17 cellular contexts compared by ENCODE assay signal in the genomic region with DNA sequence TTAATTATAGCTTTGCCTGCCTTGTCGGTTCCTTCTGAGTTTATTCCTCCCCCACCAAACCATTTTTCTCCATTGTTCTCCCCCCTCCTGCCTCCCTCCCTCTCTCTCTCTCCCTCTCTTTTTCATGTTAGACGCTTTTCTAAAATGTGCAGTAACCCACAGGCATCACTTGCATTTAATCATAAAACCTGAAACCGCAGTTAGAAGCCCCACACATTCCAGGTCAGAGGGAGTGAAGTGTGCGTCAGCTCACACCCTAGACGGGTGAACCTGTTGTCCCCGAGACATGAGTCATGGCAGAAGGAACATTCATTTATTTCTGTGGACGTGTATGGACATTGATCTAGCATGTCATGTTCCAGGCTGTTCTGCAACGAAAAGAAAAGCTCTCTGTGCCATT. TPM values are rescaled to one million over a fixed set of nuclear protein-coding genes. Genes with fewer than 3 reads are reported as not detected.
A peak's percentile ranks its signal among the peaks of the same experiment; 100 is the strongest.
DNase-seq lines count a peak whose midpoint lies in the region; ATAC-seq, FAIRE-seq and TF ChIP-seq lines count a peak whose summit lies in the region.
"Had no signal": no experiment of that assay in that cellular context is flagged by ENCODE, and none has a peak within 500 bp of the region (broad histone marks: within the 10 kb centered on the region; RNA-seq: fewer than 3 reads in every experiment).

No MANE protein-coding gene starts in this region.

- H3K4me1 ChIP-seq in mucosa of descending colon (ENCODE audit: low read depth) (no peaks in the 10 kb centered on the region), pancreas (no peaks in the 10 kb centered on the region)

- peaks cover 12% of the 10 kb centered on the region for H3K9me3 ChIP-seq in mucosa of descending colon
- peaks cover 0 to 3% (median 0%) of the 10 kb centered on the region in 4 donors for H3K9me3 ChIP-seq in pancreas

- 33 to 36% methylated on average over 8 of the region's 8 CpGs for WGBS in pancreas, 2 donors

- no peak overlapping the region for H3K4me3 ChIP-seq in cardiac fibroblast (replicated peaks in 1 of 2; ENCODE audit: low read depth in 2 of 2, low read length in 2 of 2)
- H3K4me3 ChIP-seq in mucosa of descending colon = no peak overlapping the region
- H3K4me3 ChIP-seq in pancreas = no peak overlapping the region
- H3K4me3 ChIP-seq: thoracic aorta had no signal

- DNase-seq in Caki2 (ENCODE audit: low read depth) = peak; percentile 6
- peak; percentile 77 for DNase-seq in HT1080 (ENCODE audit: low read depth)
- DNase-seq in cardiac fibroblast (ENCODE audit: low read depth in 2 of 2) = peak; percentile 17 to 65
- no peak for DNase-seq in mucosa of descending colon
- no peak for DNase-seq in effector CD8-positive, alpha-beta T cell (lab: John Stamatoyannopoulos, UW)
- no peak for DNase-seq in CD1c-positive myeloid dendritic cell (ENCODE audit: extremely low spot score)
- no peak for DNase-seq in pancreas
- DNase-seq: activated CD4-positive, CD25-positive, alpha-beta regulatory T cell treated with anti-CD3 and anti-CD28 coated beads, Interleukin-2, amount 50 U/mL, for 72 hours; activated naive CD8-positive, alpha-beta T cell treated with anti-CD3 and anti-CD28 coated beads, Interleukin-2, amount 50 U/mL, for 24 hours; foreskin melanocyte; immature natural killer cell; NCI-H1092 treated with DMSO at 0.1 percent for 48 hours; T-cell had no signal

- TF ChIP-seq CTCF in cardiac fibroblast (IDR thresholded peaks at IDR 0.05; ENCODE audit: low read depth, low read length) = no peak
- TF ChIP-seq CTCF in mucosa of descending colon (IDR thresholded peaks at IDR 0.05) = no peak
- TF ChIP-seq CTCF in pancreas (IDR thresholded peaks at IDR 0.05) = no peak

- FAIRE-seq in pancreas (lab: Jason Lieb, UNC) = no peak

- H3K36me3 ChIP-seq in mucosa of descending colon (ENCODE audit: low read depth) (no peaks in the 10 kb centered on the region), pancreas (no peaks in the 10 kb centered on the region)
- H3K36me3 ChIP-seq: thoracic aorta had no signal

- no peak overlapping the region for H3K27ac ChIP-seq in pancreas
- H3K27ac ChIP-seq: thoracic aorta had no signal

- in situ Hi-C loops in Caki2 (cut with HindIII; ENCODE audit: low pct_unique_long_range_greater_than_20kb, low sequenced_read_pairs) = no loop called here

- peaks cover 0 to 27% (median 0%) of the 10 kb centered on the region in 4 donors for H3K27me3 ChIP-seq in pancreas

- peak; percentile 60 for ATAC-seq in mucosa of descending colon
- ATAC-seq in pancreas = no peak
- ATAC-seq in GM18870 (IDR thresholded peaks at IDR 0.05; ENCODE audit: unreplicated experiment) = no peak
- ATAC-seq: activated naive CD8-positive, alpha-beta T cell treated with anti-CD3 and anti-CD28 coated beads, Interleukin-2, amount 50 U/mL, for 24 hours; T-cell had no signal

- intact Hi-C loops in mucosa of descending colon (cut with DNase I, micrococcal nuclease) (no loop called here), pancreas (cut with DNase I) (no loop called here)

RNA-seq across cellular contexts. Expression of a gene that starts 19.9 kb away (rescaled TPM):
- not detected in 2 replicates for total RNA-seq in Caki2 (2014; rRNA removed; shearing (Covaris generic); ENCODE audit: low replicate concordance)
- not detected in 2 replicates for total RNA-seq in HT1080 (2014; rRNA removed; shearing (Covaris generic))
- not detected in 2 replicates for polyA plus RNA-seq in HT1080 (2015; cell fraction: cytosol; rRNA removed)
- not detected in 2 replicates for polyA plus RNA-seq in HT1080 (2015; cell fraction: nucleus; rRNA removed)
- total RNA-seq in mucosa of descending colon = not detected
- under 1 TPM in 1 of 6 donors, not detected in 5; 0.13 TPM for total RNA-seq in pancreas
- polyA plus RNA-seq in pancreas = not detected
- total RNA-seq: mononuclear cell, posterior vena cava had no signal
- polyA plus RNA-seq: immature natural killer cell had no signal

RNA-seq across cellular contexts. Expression of a gene that starts 38.9 kb away (rescaled TPM):
- total RNA-seq in Caki2 (2014; rRNA removed; shearing (Covaris generic); ENCODE audit: low replicate concordance) = 5.3 and 11.9 TPM in 2 replicates
- 6.1 and 9.8 TPM in 2 replicates for total RNA-seq in HT1080 (2014; rRNA removed; shearing (Covaris generic))
- 14.7 and 15.5 TPM in 2 replicates for polyA plus RNA-seq in HT1080 (2015; cell fraction: cytosol; rRNA removed)
- polyA plus RNA-seq in HT1080 (2015; cell fraction: nucleus; rRNA removed) = 27.4 and 30.1 TPM in 2 replicates
- total RNA-seq in mucosa of descending colon (1 to 10 TPM in 1 of 3 donors, under 1 TPM in 2; 0.55 to 1.2 (median 0.80) TPM), pancreas (1 to 10 TPM in 1 of 6 donors, under 1 TPM in 5; 0.32 to 1.1 (median 0.52) TPM)
- under 1 TPM; 0.56 to 0.95 TPM for polyA plus RNA-seq in pancreas

Comparison
In these comparisons a context has a peak if more than half of its experiments do, and no peak if none do; other contexts are left out.
1. DNase-seq: peak in Caki2 (single experiment), HT1080 (single experiment) and cardiac fibroblast (2 of 2); none in mucosa of descending colon (0 of 3), effector CD8-positive, alpha-beta T cell (single experiment), CD1c-positive myeloid dendritic cell (single experiment) and pancreas (0 of 6).